8 cellular contexts compared by ENCODE assay signal in the genomic region with DNA sequence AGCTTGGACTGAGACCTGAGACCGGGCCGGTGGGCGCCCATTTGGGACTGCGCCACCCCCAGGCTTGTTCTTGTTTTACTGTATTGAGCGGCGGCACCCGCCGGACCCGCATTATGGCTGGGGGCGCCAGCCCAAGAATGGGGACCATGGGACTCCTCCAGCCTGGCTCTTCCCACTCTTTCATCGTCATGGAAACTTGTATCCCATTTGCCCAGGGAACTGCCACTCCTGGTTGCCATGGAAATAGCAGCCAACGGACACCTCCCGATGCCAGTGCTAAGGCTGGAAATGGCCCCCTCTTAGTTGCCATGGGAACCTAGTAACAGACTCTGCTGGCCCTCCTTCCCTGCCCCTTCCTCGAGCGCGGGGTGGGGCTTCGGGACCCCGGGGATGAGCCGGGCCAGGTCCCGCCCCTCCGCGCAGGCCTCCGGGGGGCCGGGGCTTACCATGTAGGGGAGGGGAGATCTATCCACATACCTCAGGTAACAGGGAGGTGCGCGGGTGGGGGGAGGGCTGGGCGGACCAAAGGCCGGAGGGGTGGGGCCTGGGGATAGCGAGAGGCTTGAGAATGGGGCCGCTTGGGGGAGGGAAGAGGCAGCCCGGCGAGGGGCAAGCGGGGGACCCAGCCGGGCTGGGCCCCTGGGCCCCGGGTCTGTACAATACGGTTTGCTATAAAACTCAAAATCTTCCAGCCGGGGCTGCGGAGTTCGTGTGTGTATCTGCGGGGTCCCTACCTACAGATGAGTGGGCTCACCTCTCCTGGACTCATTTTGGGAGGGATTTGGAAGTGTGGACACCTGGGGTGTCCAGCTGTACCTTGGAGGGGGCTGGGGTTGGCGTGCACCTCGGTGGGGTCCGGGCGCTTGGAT. TPM values are rescaled to one million over a fixed set of nuclear protein-coding genes. Genes with fewer than 3 reads are reported as not detected.
DNase-seq lines count a peak whose midpoint lies in the region; ATAC-seq and TF ChIP-seq lines count a peak whose summit lies in the region.

No MANE protein-coding gene starts in this region.

- peak overlapping the region; percentile 88 for H3K27ac ChIP-seq in HL-60 (replicated peaks)
- H3K27ac ChIP-seq in effector memory CD4-positive, alpha-beta T cell (ENCODE audit: insufficient read depth, low read length, poor library complexity, severe bottlenecking): peak overlapping the region; percentile 69
- H3K27ac ChIP-seq in right lobe of liver: peak overlapping the region; percentile 94 to 96 (median 96)

- DNase-seq in activated T-cell treated with anti-CD3 and anti-CD28 coated beads, Interleukin-2, amount 50 U/mL, for 1 hour: peak; percentile 34
- DNase-seq in activated T-cell treated with anti-CD3 and anti-CD28 coated beads for 4 hours (no peak), HL-60 (ENCODE audit: low read depth in 1 of 2, low spot score in 1 of 2) (peak in 1 of 2 experiments; percentile 48), SK-N-DZ (ENCODE audit: low spot score) (peak; percentile 97), right lobe of liver (peak; percentile 79 to 92 (median 89)), LoVo (ENCODE audit: low spot score) (no peak)
- no peak for DNase-seq in effector memory CD4-positive, alpha-beta T cell
- no peak for DNase-seq in stimulated activated naive CD8-positive, alpha-beta T cell treated with anti-CD3 and anti-CD28 coated beads, Interleukin-15, amount 100 ng/mL, for 72 hours

- no peaks in the 10 kb centered on the region for H3K27me3 ChIP-seq in HL-60 (ENCODE audit: insufficient read depth, poor library complexity, severe bottlenecking)
- no peaks in the 10 kb centered on the region for H3K27me3 ChIP-seq in effector memory CD4-positive, alpha-beta T cell (replicated peaks; ENCODE audit: control insufficient read depth, insufficient read depth, low read length, poor library complexity, severe bottlenecking)
- H3K27me3 ChIP-seq in right lobe of liver: no peaks in the 10 kb centered on the region

- peak overlapping the region; percentile 89 to 95 for H3K4me3 Mint-ChIP-seq in stimulated activated naive CD8-positive, alpha-beta T cell treated with anti-CD3 and anti-CD28 coated beads, Interleukin-15, amount 100 ng/mL, for 72 hours

- no peaks in the 10 kb centered on the region for H3K27me3 Mint-ChIP-seq in stimulated activated naive CD8-positive, alpha-beta T cell treated with anti-CD3 and anti-CD28 coated beads, Interleukin-15, amount 100 ng/mL, for 72 hours

- peaks cover 17% of the 10 kb centered on the region for H3K4me1 Mint-ChIP-seq in stimulated activated naive CD8-positive, alpha-beta T cell treated with anti-CD3 and anti-CD28 coated beads, Interleukin-15, amount 100 ng/mL, for 72 hours

- peaks cover 3% of the 10 kb centered on the region for H3K36me3 ChIP-seq in effector memory CD4-positive, alpha-beta T cell (ENCODE audit: control insufficient read depth, insufficient read depth, low read length)
- H3K36me3 ChIP-seq in right lobe of liver: no peaks in the 10 kb centered on the region

- intact Hi-C loops in right lobe of liver (cut with DNase I): no loop called here

- peak overlapping the region in 1 of 2 donors; percentile 74 for H3K27ac Mint-ChIP-seq in stimulated activated naive CD8-positive, alpha-beta T cell treated with anti-CD3 and anti-CD28 coated beads, Interleukin-15, amount 100 ng/mL, for 72 hours

- TF ChIP-seq CTCF in HL-60 (IDR thresholded peaks at IDR 0.05; ENCODE audit: insufficient read depth, low read length): no peak
- TF ChIP-seq CTCF in right lobe of liver (IDR thresholded peaks at IDR 0.05): no peak

- ATAC-seq in right lobe of liver: peak; percentile 35 to 62 (median 44)
- peak; percentile 8 for ATAC-seq in stimulated activated naive CD8-positive, alpha-beta T cell treated with anti-CD3 and anti-CD28 coated beads, Interleukin-15, amount 100 ng/mL, for 72 hours

- peaks cover 19% of the 10 kb centered on the region for H3K4me1 ChIP-seq in effector memory CD4-positive, alpha-beta T cell (ENCODE audit: control insufficient read depth, insufficient read depth, low read length, poor library complexity, severe bottlenecking)
- peaks cover 0 to 31% (median 14%) of the 10 kb centered on the region in 4 donors for H3K4me1 ChIP-seq in right lobe of liver

- H3K9me3 Mint-ChIP-seq in stimulated activated naive CD8-positive, alpha-beta T cell treated with anti-CD3 and anti-CD28 coated beads, Interleukin-15, amount 100 ng/mL, for 72 hours: no peaks in the 10 kb centered on the region

- H3K9me3 ChIP-seq in effector memory CD4-positive, alpha-beta T cell (ENCODE audit: control insufficient read depth, low read length): no peaks in the 10 kb centered on the region
- no peaks in the 10 kb centered on the region for H3K9me3 ChIP-seq in right lobe of liver

- TF ChIP-seq POLR2A in right lobe of liver (IDR thresholded peaks at IDR 0.05): no peak

- 0% methylated on average over 7 of the region's 44 CpGs for WGBS in right lobe of liver (ENCODE audit: insufficient coverage, low coverage, low lambda C conversion rate, missing lambda C conversion rate)

- peak overlapping the region; percentile 47 for H3K4me3 ChIP-seq in HL-60 (replicated peaks; ENCODE audit: insufficient read depth, low read length)
- peak overlapping the region; percentile 87 for H3K4me3 ChIP-seq in effector memory CD4-positive, alpha-beta T cell (ENCODE audit: insufficient read depth, low read depth, low read length, poor library complexity, severe bottlenecking)
- H3K4me3 ChIP-seq in right lobe of liver: peak overlapping the region; percentile 94 to 96 (median 95)

RNA-seq across cellular contexts. Expression of gene ORAI3, which starts 0.5 kb away (rescaled TPM):
- 5.0 and 6.2 TPM in 2 replicates for polyA plus RNA-seq in SK-N-DZ (2014; cell fraction: cytosol; rRNA removed)
- 1.1 and 7.3 TPM in 2 replicates for polyA plus RNA-seq in SK-N-DZ (2014; cell fraction: nucleus; rRNA removed)
- 10 to 100 TPM; 27.7 to 56.6 (median 31.6) TPM for total RNA-seq in right lobe of liver

RNA-seq across cellular contexts. Expression of gene SETD1A, which starts 9.2 kb away (rescaled TPM):
- polyA plus RNA-seq in SK-N-DZ (2014; cell fraction: cytosol; rRNA removed): 4.9 and 5.6 TPM in 2 replicates
- polyA plus RNA-seq in SK-N-DZ (2014; cell fraction: nucleus; rRNA removed): 6.9 and 10.6 TPM in 2 replicates
- total RNA-seq in right lobe of liver: 1 to 10 TPM; 3.7 to 7.4 (median 6.9) TPM

RNA-seq across cellular contexts. Expression of gene FBXL19, which starts 24.9 kb away (rescaled TPM):
- 29.6 and 48.9 TPM in 2 replicates for polyA plus RNA-seq in SK-N-DZ (2014; cell fraction: cytosol; rRNA removed)
- 36.6 and 41.0 TPM in 2 replicates for polyA plus RNA-seq in SK-N-DZ (2014; cell fraction: nucleus; rRNA removed)
- 1 to 10 TPM; 2.8 to 8.0 (median 3.4) TPM for total RNA-seq in right lobe of liver

RNA-seq across cellular contexts. Expression of gene HSD3B7, which starts 36.7 kb away (rescaled TPM):
- 1.6 and 2.3 TPM in 2 replicates for polyA plus RNA-seq in SK-N-DZ (2014; cell fraction: cytosol; rRNA removed)
- polyA plus RNA-seq in SK-N-DZ (2014; cell fraction: nucleus; rRNA removed): 8.9 and 12.2 TPM in 2 replicates
- total RNA-seq in right lobe of liver: 100 to 1,000 TPM in 3 of 6 experiments, 10 to 100 TPM in 3; 54.6 to 219 (median 86.9) TPM

RNA-seq across cellular contexts. Expression of gene CTF1, which starts 51.9 kb away (rescaled TPM):
- polyA plus RNA-seq in SK-N-DZ (2014; cell fraction: cytosol; rRNA removed): 0.10 and 0.60 TPM in 2 replicates
- 0.13 TPM in 1 of 2 replicates, not detected in the other for polyA plus RNA-seq in SK-N-DZ (2014; cell fraction: nucleus; rRNA removed)
- under 1 TPM in 4 of 6 experiments, not detected in 2; 0.13 to 0.74 (median 0.43) TPM for total RNA-seq in right lobe of liver

Comparison
In these comparisons a context has a peak if more than half of its experiments do, and no peak if none do; other contexts are left out.
1. DNase-seq: peak in activated T-cell treated with anti-CD3 and anti-CD28 coated beads, Interleukin-2, amount 50 U/mL, for 1 hour (single experiment), SK-N-DZ (single experiment) and right lobe of liver (3 of 3); none in activated T-cell treated with anti-CD3 and anti-CD28 coated beads for 4 hours (single experiment), effector memory CD4-positive, alpha-beta T cell (0 of 3), stimulated activated naive CD8-positive, alpha-beta T cell treated with anti-CD3 and anti-CD28 coated beads, Interleukin-15, amount 100 ng/mL, for 72 hours (0 of 2) and LoVo (single experiment).
2. Peak in every context shown above with its lines, with median percentiles within 50 percentile points of each other: H3K27ac ChIP-seq and H3K4me3 ChIP-seq.